ENCODE assay signal across 10 cellular contexts in the genomic region with DNA sequence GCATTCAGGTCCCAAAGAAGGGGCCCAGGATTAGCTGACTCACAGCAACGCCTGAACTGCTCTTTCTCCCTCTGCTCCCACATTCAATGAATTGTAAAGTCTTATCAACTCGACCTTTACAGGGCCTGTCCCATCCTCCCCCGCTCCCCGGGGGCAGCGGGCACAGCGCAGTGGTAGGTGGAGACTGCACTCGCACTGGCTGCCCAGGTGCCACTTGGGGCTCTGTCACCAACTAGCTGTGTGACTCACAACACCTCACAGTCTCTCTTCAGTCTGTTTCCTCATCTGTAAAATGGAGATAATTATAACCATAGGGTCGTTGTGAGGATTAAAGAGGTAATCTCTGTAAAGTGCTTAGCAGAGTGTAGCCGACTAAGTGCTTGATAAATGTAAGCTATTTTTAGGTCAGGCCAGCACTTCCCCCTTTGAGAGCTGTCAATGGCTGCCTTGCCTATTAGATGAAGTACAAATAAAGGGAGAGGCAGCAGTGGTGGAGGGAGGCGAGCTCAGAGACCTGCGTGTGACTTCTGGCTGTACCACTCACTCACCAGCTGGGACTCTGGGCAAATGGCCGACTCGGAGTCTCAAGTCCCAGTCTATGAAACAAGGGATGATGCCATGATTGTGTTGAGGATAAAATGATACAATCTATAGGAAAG. TPM values are rescaled to one million over a fixed set of nuclear protein-coding genes. Genes with fewer than 3 reads are reported as not detected.
DNase-seq lines count a peak whose midpoint lies in the region; ATAC-seq and TF ChIP-seq lines count a peak whose summit lies in the region.
"Had no signal": no experiment of that assay in that cellular context is flagged by ENCODE, and none has a peak within 500 bp of the region (broad histone marks: within the 10 kb centered on the region; RNA-seq: fewer than 3 reads in every experiment).

No MANE protein-coding gene starts in this region.

- TF ChIP-seq POLR2A in adrenal gland (IDR thresholded peaks at IDR 0.05) = no peak
- no peak for TF ChIP-seq POLR2A in breast epithelium (IDR thresholded peaks at IDR 0.05)

- H3K27ac Mint-ChIP-seq in CD4-positive, CD25-positive, alpha-beta regulatory T cell = no peak overlapping the region
- H3K27ac Mint-ChIP-seq: activated naive CD4-positive, alpha-beta T cell treated with anti-CD3 and anti-CD28 coated beads, Interleukin-2, amount 50 U/mL, for 72 hours had no signal

- no peaks in the 10 kb centered on the region for H3K4me1 ChIP-seq in CD4-positive, CD25-positive, alpha-beta regulatory T cell (ENCODE audit: control insufficient read depth, insufficient read depth, low read length, poor library complexity, severe bottlenecking)
- H3K4me1 ChIP-seq in adrenal gland (replicated peaks in 1 of 2) (peaks cover 0 to 28% of the 10 kb centered on the region in 2 donors), mesodermal cell (ENCODE audit: control insufficient read depth, insufficient read depth, low read length, poor library complexity, severe bottlenecking) (peaks cover 23% of the 10 kb centered on the region), breast epithelium (no peaks in the 10 kb centered on the region)

- TF ChIP-seq CTCF in adrenal gland (IDR thresholded peaks at IDR 0.05) (no peak), breast epithelium (IDR thresholded peaks at IDR 0.05) (no peak)

- no peak overlapping the region for H3K4me3 Mint-ChIP-seq in CD4-positive, CD25-positive, alpha-beta regulatory T cell

- H3K36me3 ChIP-seq in CD4-positive, CD25-positive, alpha-beta regulatory T cell (ENCODE audit: control insufficient read depth, insufficient read depth, low read length) = no peaks in the 10 kb centered on the region
- H3K36me3 ChIP-seq in adrenal gland (replicated peaks in 1 of 2) = no peaks in the 10 kb centered on the region
- peaks cover 3% of the 10 kb centered on the region for H3K36me3 ChIP-seq in mesodermal cell (ENCODE audit: control insufficient read depth, insufficient read depth, low read length)
- no peaks in the 10 kb centered on the region for H3K36me3 ChIP-seq in breast epithelium

- peak; percentile 50 for ATAC-seq in CD4-positive, CD25-positive, alpha-beta regulatory T cell (ENCODE audit: low read depth in 2 of 2)
- ATAC-seq in HG03354 (IDR thresholded peaks at IDR 0.05; ENCODE audit: poor library complexity, severe bottlenecking, unreplicated experiment) = no peak

- no peak overlapping the region for H3K4me3 ChIP-seq in CD4-positive, CD25-positive, alpha-beta regulatory T cell (ENCODE audit: low read depth, low read length)
- H3K4me3 ChIP-seq in adrenal gland = no peak overlapping the region
- H3K4me3 ChIP-seq in mesodermal cell (ENCODE audit: extremely low read depth, insufficient read depth, low read length, poor library complexity, severe bottlenecking) = no peak overlapping the region
- H3K4me3 ChIP-seq in breast epithelium = no peak overlapping the region

- intact Hi-C loops in adrenal gland (cut with DNase I) = no loop called here
- intact Hi-C loops in breast epithelium (cut with DNase I; ENCODE audit: low total_unique reads) = no loop called here

- no peaks in the 10 kb centered on the region for H3K9me3 ChIP-seq in CD4-positive, CD25-positive, alpha-beta regulatory T cell (ENCODE audit: control insufficient read depth in 2 of 2, low read length in 2 of 2)
- H3K9me3 ChIP-seq in adrenal gland (replicated peaks in 1 of 3) (no peaks in the 10 kb centered on the region), mesodermal cell (ENCODE audit: control insufficient read depth, low read length) (no peaks in the 10 kb centered on the region), breast epithelium (no peaks in the 10 kb centered on the region)

- no peaks in the 10 kb centered on the region for H3K36me3 Mint-ChIP-seq in CD4-positive, CD25-positive, alpha-beta regulatory T cell
- H3K36me3 Mint-ChIP-seq: activated naive CD4-positive, alpha-beta T cell treated with anti-CD3 and anti-CD28 coated beads, Interleukin-2, amount 50 U/mL, for 72 hours had no signal

- H3K9me3 Mint-ChIP-seq in CD4-positive, CD25-positive, alpha-beta regulatory T cell = no peaks in the 10 kb centered on the region
- H3K9me3 Mint-ChIP-seq: activated naive CD4-positive, alpha-beta T cell treated with anti-CD3 and anti-CD28 coated beads, Interleukin-2, amount 50 U/mL, for 72 hours had no signal

- H3K4me1 Mint-ChIP-seq in CD4-positive, CD25-positive, alpha-beta regulatory T cell = no peaks in the 10 kb centered on the region

- peaks cover 2% of the 10 kb centered on the region for H3K27me3 ChIP-seq in CD4-positive, CD25-positive, alpha-beta regulatory T cell (ENCODE audit: control insufficient read depth, insufficient read depth, low read length)
- H3K27me3 ChIP-seq in adrenal gland = no peaks in the 10 kb centered on the region
- H3K27me3 ChIP-seq in breast epithelium = no peaks in the 10 kb centered on the region

- DNase-seq in CD4-positive, CD25-positive, alpha-beta regulatory T cell = no peak
- DNase-seq in NCI-H1436 treated with DMSO at 0.1 percent for 48 hours (lab: John Stamatoyannopoulos, UW) (peak; percentile 96), adrenal gland (peak in 5 of 7 donors; percentile 22 to 55 (median 38)), glomerular visceral epithelial cell (ENCODE audit: extremely low spot score) (no peak), breast epithelium (ENCODE audit: low spot score in 2 of 2) (no peak)
- no peak for DNase-seq in activated CD4-positive, alpha-beta T cell treated with anti-CD3 and anti-CD28 coated beads, Interleukin-2, amount 50 U/mL, for 4 hours
- DNase-seq: stimulated activated CD4-positive, alpha-beta T cell treated with anti-CD3 and anti-CD28 coated beads, Interleukin-4, amount 100 ng/mL, for 1 hour had no signal

- 44 to 58% (median 49%) methylated on average over 12 to 13 of the region's 13 CpGs for WGBS in adrenal gland, 4 donors
- WGBS in mesodermal cell (ENCODE audit: insufficient coverage in 2 of 2), 2 experiments = 62 to 69% methylated on average over 6 to 7 of the region's 13 CpGs

- peaks cover 16% of the 10 kb centered on the region for H3K27me3 Mint-ChIP-seq in CD4-positive, CD25-positive, alpha-beta regulatory T cell

- H3K27ac ChIP-seq in CD4-positive, CD25-positive, alpha-beta regulatory T cell (ENCODE audit: insufficient read depth, low read length, poor library complexity, severe bottlenecking) = no peak overlapping the region
- H3K27ac ChIP-seq in adrenal gland (peak overlapping the region in 2 of 5 donors; percentile 5 to 42), mesodermal cell (ENCODE audit: low read depth, low read length, severe bottlenecking) (peak overlapping the region; percentile 43), breast epithelium (no peak overlapping the region)

RNA-seq across cellular contexts. Expression of a gene that starts 0.7 kb away (rescaled TPM):
- total RNA-seq in CD4-positive, CD25-positive, alpha-beta regulatory T cell = not detected
- polyA plus RNA-seq in CD4-positive, CD25-positive, alpha-beta regulatory T cell = not detected
- under 1 TPM in 3 of 8 donors, not detected in 5; 0.32 to 0.68 (median 0.35) TPM for total RNA-seq in adrenal gland
- under 1 TPM in 2 of 3 donors, not detected in 1; 0.35 to 0.98 TPM for polyA plus RNA-seq in adrenal gland
- not detected for polyA plus RNA-seq in mesodermal cell (2013, experiment 1 of 2)
- not detected for polyA plus RNA-seq in mesodermal cell (2013, experiment 2 of 2)
- not detected for total RNA-seq in breast epithelium
- total RNA-seq: activated naive CD4-positive, alpha-beta T cell treated with anti-CD3 and anti-CD28 coated beads, Interleukin-2, amount 50 U/mL, for 72 hours had no signal

RNA-seq across cellular contexts. Expression of a gene that starts 24.5 kb away (rescaled TPM):
- 0.74 TPM for total RNA-seq in CD4-positive, CD25-positive, alpha-beta regulatory T cell
- 1 to 10 TPM in 1 of 4 donors, under 1 TPM in 3; 0.14 to 1.0 (median 0.38) TPM for polyA plus RNA-seq in CD4-positive, CD25-positive, alpha-beta regulatory T cell
- total RNA-seq in adrenal gland = 1 to 10 TPM in 7 of 8 donors, under 1 TPM in 1; 0.52 to 3.9 (median 2.4) TPM
- 1 to 10 TPM; 1.7 to 5.8 (median 2.4) TPM for polyA plus RNA-seq in adrenal gland
- polyA plus RNA-seq in mesodermal cell (2013, experiment 1 of 2) = 42.2 TPM
- polyA plus RNA-seq in mesodermal cell (2013, experiment 2 of 2) = 41.8 TPM
- total RNA-seq in breast epithelium = 1 to 10 TPM; 4.2 to 5.9 (median 4.3) TPM

RNA-seq across cellular contexts. Expression of a gene that starts 58.2 kb away (rescaled TPM):
- total RNA-seq in CD4-positive, CD25-positive, alpha-beta regulatory T cell = 2.5 TPM
- polyA plus RNA-seq in CD4-positive, CD25-positive, alpha-beta regulatory T cell = under 1 TPM; 0.02 to 0.24 (median 0.11) TPM
- total RNA-seq in adrenal gland = 1 to 10 TPM; 2.8 to 9.1 (median 5.4) TPM
- 1 to 10 TPM; 1.7 to 6.3 (median 1.8) TPM for polyA plus RNA-seq in adrenal gland
- 14.0 TPM for polyA plus RNA-seq in mesodermal cell (2013, experiment 1 of 2)
- polyA plus RNA-seq in mesodermal cell (2013, experiment 2 of 2) = 9.2 TPM
- total RNA-seq in breast epithelium = 10 to 100 TPM in 2 of 3 donors, 1 to 10 TPM in 1; 1.3 to 19.5 (median 13.8) TPM

Comparison
In these comparisons a context has a peak if more than half of its experiments do, and no peak if none do; other contexts are left out.
1. DNase-seq: peak in NCI-H1436 treated with DMSO at 0.1 percent for 48 hours (single experiment) and adrenal gland (5 of 7); none in CD4-positive, CD25-positive, alpha-beta regulatory T cell (0 of 3), glomerular visceral epithelial cell (single experiment), breast epithelium (0 of 2) and activated CD4-positive, alpha-beta T cell treated with anti-CD3 and anti-CD28 coated beads, Interleukin-2, amount 50 U/mL, for 4 hours (0 of 2).